In the genomic region with DNA sequence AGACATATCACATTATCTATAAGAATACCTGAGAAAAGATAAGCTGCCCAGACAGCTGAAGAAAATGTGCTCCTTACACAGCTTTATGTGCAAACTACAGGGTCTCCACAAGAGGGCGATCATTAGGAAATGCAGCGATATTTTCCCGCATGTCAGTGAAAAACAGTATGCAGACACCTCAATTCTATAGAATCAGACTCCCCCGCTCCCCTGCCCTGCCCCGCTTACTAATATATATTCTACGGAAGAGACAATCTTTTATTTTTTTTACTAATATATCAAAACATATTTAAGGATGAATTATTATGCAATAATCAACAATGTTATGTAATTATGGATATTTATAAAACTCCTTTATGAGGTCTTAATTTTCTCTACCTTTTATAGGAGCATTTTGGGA, we compare ENCODE assay signal across 8 cellular contexts.
DNase-seq lines count a peak whose midpoint lies in the region; ATAC-seq, FAIRE-seq and TF ChIP-seq lines count a peak whose summit lies in the region.

No MANE protein-coding gene starts in this region.

- H3K4me2 ChIP-seq in DOHH2 (ENCODE audit: low read length), result no peak overlapping the region
- H3K4me2 ChIP-seq in astrocyte (ENCODE audit: low read length), result no peak overlapping the region

- H3K9me3 ChIP-seq in DOHH2 (ENCODE audit: control insufficient read depth, insufficient read depth, low read length), result no peaks in the 10 kb centered on the region
- H3K9me3 ChIP-seq in astrocyte (ENCODE audit: insufficient read depth, low read depth, low read length), result no peaks in the 10 kb centered on the region

- H3K36me3 ChIP-seq in DOHH2 (ENCODE audit: control insufficient read depth, low read length) (no peaks in the 10 kb centered on the region), astrocyte (ENCODE audit: insufficient read depth, low read length) (no peaks in the 10 kb centered on the region)

- peak; percentile 95 for ATAC-seq in GM19351 (IDR thresholded peaks at IDR 0.05; ENCODE audit: unreplicated experiment)
- ATAC-seq in HG03354 (IDR thresholded peaks at IDR 0.05; ENCODE audit: poor library complexity, severe bottlenecking, unreplicated experiment), result peak; percentile 98

- no peaks in the 10 kb centered on the region for H3K9me2 ChIP-seq in DOHH2 (replicated peaks; ENCODE audit: control insufficient read depth, low read length)

- H3K4me1 ChIP-seq in DOHH2 (ENCODE audit: control insufficient read depth, low read length) (no peaks in the 10 kb centered on the region), astrocyte (ENCODE audit: insufficient read depth, low read length) (no peaks in the 10 kb centered on the region)

- H3K27me3 ChIP-seq in DOHH2 (ENCODE audit: control insufficient read depth, low read length), result no peaks in the 10 kb centered on the region
- no peaks in the 10 kb centered on the region for H3K27me3 ChIP-seq in astrocyte (ENCODE audit: insufficient read depth, low read length)

- no peaks in the 10 kb centered on the region for H3K9me3 Mint-ChIP-seq in astrocyte (ENCODE audit: unreplicated experiment)

- H3K4me3 ChIP-seq in DOHH2 (ENCODE audit: low read length) (no peak overlapping the region), astrocyte (ENCODE audit: insufficient read depth, low read depth, low read length) (no peak overlapping the region)

- DNase-seq in NCI-H69 (lab: John Stamatoyannopoulos, UW), result peak; percentile 70
- peak; percentile 25 for DNase-seq in astrocyte (ENCODE audit: low read depth)
- peak; percentile 59 for DNase-seq in iPS-NIHi7 (ENCODE audit: extremely low spot score)
- peak; percentile 26 for DNase-seq in stromal cell of bone marrow (ENCODE audit: low read depth)
- no peak for DNase-seq in DMS79 treated with DMSO at 0.1 percent for 48 hours (lab: John Stamatoyannopoulos, UW)

- H3K27ac ChIP-seq in DOHH2 (ENCODE audit: low read depth, low read length) (no peak overlapping the region), astrocyte (ENCODE audit: low read depth, low read length) (no peak overlapping the region)

- H4K20me1 ChIP-seq in DOHH2 (ENCODE audit: control insufficient read depth, insufficient read depth, low read depth, low read length) (no peaks in the 10 kb centered on the region), astrocyte (ENCODE audit: insufficient read depth, low read length) (no peaks in the 10 kb centered on the region)

- peak; percentile 54 for TF ChIP-seq CTCF in DOHH2 (IDR thresholded peaks at IDR 0.05; ENCODE audit: low read depth, low read length, poor library complexity, severe bottlenecking)
- TF ChIP-seq CTCF in astrocyte (IDR thresholded peaks at IDR 0.05; ENCODE audit: insufficient read depth, low read depth, low read length), result peak; percentile 81

- no peaks in the 10 kb centered on the region for H3F3A ChIP-seq in DOHH2 (ENCODE audit: control insufficient read depth, insufficient read depth)

- no peaks in the 10 kb centered on the region for H3K36me3 Mint-ChIP-seq in astrocyte (ENCODE audit: low read depth, unreplicated experiment)

- H3K27me3 Mint-ChIP-seq in astrocyte (ENCODE audit: low read depth, unreplicated experiment), result no peaks in the 10 kb centered on the region

- peaks cover 3% of the 10 kb centered on the region for H3K4me1 Mint-ChIP-seq in astrocyte (ENCODE audit: low read depth, unreplicated experiment)

- H3K79me2 ChIP-seq in DOHH2 (ENCODE audit: control insufficient read depth, low read length) (no peaks in the 10 kb centered on the region), astrocyte (ENCODE audit: insufficient read depth, low read length) (no peaks in the 10 kb centered on the region)

- no peak overlapping the region for H3K27ac Mint-ChIP-seq in astrocyte (ENCODE audit: unreplicated experiment)

- no peak overlapping the region for H3K4me3 Mint-ChIP-seq in astrocyte (ENCODE audit: unreplicated experiment)

- no peak overlapping the region for H2AFZ ChIP-seq in astrocyte (ENCODE audit: low read depth, low read length)

- no peak overlapping the region for H3K9ac ChIP-seq in astrocyte (ENCODE audit: low read length)

- no peak for FAIRE-seq in astrocyte (lab: Jason Lieb, UNC)
